Comparison of ENCODE assay signal across 1 cellular context in genomic region chr14:94165744-94166143, GRCh38.
TF ChIP-seq lines count a peak whose summit lies in the region.

No MANE protein-coding gene starts in this region.

TF ChIP-seq in GM23338, 12 proteins besides CTCF, POLR2A, EP300 and RAD21:
- TF ChIP-seq ZNF462 (CRISPR knock-in tag; IDR thresholded peaks at IDR 0.05): no peak
- TF ChIP-seq NANOG (IDR thresholded peaks at IDR 0.05; ENCODE audit: borderline replicate concordance): no peak
- TF ChIP-seq, protein P1, sequence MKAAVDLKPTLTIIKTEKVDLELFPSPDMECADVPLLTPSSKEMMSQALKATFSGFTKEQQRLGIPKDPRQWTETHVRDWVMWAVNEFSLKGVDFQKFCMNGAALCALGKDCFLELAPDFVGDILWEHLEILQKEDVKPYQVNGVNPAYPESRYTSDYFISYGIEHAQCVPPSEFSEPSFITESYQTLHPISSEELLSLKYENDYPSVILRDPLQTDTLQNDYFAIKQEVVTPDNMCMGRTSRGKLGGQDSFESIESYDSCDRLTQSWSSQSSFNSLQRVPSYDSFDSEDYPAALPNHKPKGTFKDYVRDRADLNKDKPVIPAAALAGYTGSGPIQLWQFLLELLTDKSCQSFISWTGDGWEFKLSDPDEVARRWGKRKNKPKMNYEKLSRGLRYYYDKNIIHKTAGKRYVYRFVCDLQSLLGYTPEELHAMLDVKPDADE (IDR thresholded peaks at IDR 0.05): no peak
- TF ChIP-seq ZNF114 (CRISPR knock-in tag; IDR thresholded peaks at IDR 0.05): no peak
- no peak for TF ChIP-seq EZH2 (IDR thresholded peaks at IDR 0.05; ENCODE audit: low read depth, unreplicated experiment)
- TF ChIP-seq REST (IDR thresholded peaks at IDR 0.05; ENCODE audit: unreplicated experiment): no peak
- no peak for TF ChIP-seq POLR2AphosphoS5 (IDR thresholded peaks at IDR 0.05; ENCODE audit: low read depth)
TF ChIP-seq in GM23338: peak in this region for 0.
